In genomic region chr10:75408512-75408881, GRCh38 we compare ENCODE assay signal across 8 cellular contexts. TPM values are rescaled to one million over a fixed set of nuclear protein-coding genes. Genes with fewer than 3 reads are reported as not detected.
DNase-seq lines count a peak whose midpoint lies in the region; ATAC-seq and TF ChIP-seq lines count a peak whose summit lies in the region.

No MANE protein-coding gene starts in this region.

- no peaks in the 10 kb centered on the region for H3K9me3 Mint-ChIP-seq in endothelial cell (ENCODE audit: unreplicated experiment)

- peak overlapping the region; percentile 100 for H3K9ac ChIP-seq in neural cell (ENCODE audit: low read length)

- ATAC-seq in HG02759 (IDR thresholded peaks at IDR 0.05; ENCODE audit: unreplicated experiment): no peak
- no peak for ATAC-seq in GM21825 (IDR thresholded peaks at IDR 0.05; ENCODE audit: unreplicated experiment)

- H3K27ac Mint-ChIP-seq in endothelial cell (ENCODE audit: unreplicated experiment): no peak overlapping the region

- no peaks in the 10 kb centered on the region for H3K9me2 ChIP-seq in neural cell (ENCODE audit: insufficient read depth, low read length)

- no peaks in the 10 kb centered on the region for H3K36me3 Mint-ChIP-seq in endothelial cell (ENCODE audit: low read depth, unreplicated experiment)

- TF ChIP-seq RAD21 in neural cell (conservative IDR thresholded peaks at IDR 0.05): no peak

- H3K4me3 ChIP-seq in BE2C (ENCODE audit: low read depth, low read length) (peak overlapping the region; percentile 76), MG63 (peak overlapping the region; percentile 90), neural cell (ENCODE audit: low read length) (peak overlapping the region; percentile 94)

- H3K4me1 ChIP-seq in BE2C: no peaks in the 10 kb centered on the region; the same call in 1 of the 2 replicates

- peaks cover 62% of the 10 kb centered on the region for H3K79me2 ChIP-seq in neural cell (replicated peaks; ENCODE audit: insufficient read depth, low read length)

- no peak for DNase-seq in BE2C
- no peak for DNase-seq in MG63
- DNase-seq in endothelial cell (ENCODE audit: low spot score): no peak
- DNase-seq in activated CD8-positive, alpha-beta memory T cell treated with anti-CD3 and anti-CD28 coated beads, Interleukin-2, amount 50 U/mL, for 4 hours: no peak
- no peak for DNase-seq in NCI-H146 (lab: John Stamatoyannopoulos, UW)

- peak overlapping the region; percentile 90 for H3K4me2 ChIP-seq in neural cell (ENCODE audit: low read length)

- H3K36me3 ChIP-seq in BE2C: no peaks in the 10 kb centered on the region
- H3K36me3 ChIP-seq in MG63: no peaks in the 10 kb centered on the region
- H3K36me3 ChIP-seq in neural cell (ENCODE audit: insufficient read depth, low read length): no peaks in the 10 kb centered on the region

- no peaks in the 10 kb centered on the region for H3K9me3 ChIP-seq in BE2C
- H3K9me3 ChIP-seq in MG63: no peaks in the 10 kb centered on the region
- no peaks in the 10 kb centered on the region for H3K9me3 ChIP-seq in neural cell (ENCODE audit: low read length)

- no peaks in the 10 kb centered on the region for H3F3A ChIP-seq in neural cell (ENCODE audit: insufficient read depth, low read length, poor library complexity, severe bottlenecking)

- H3K27me3 ChIP-seq in BE2C: peaks cover 42% of the 10 kb centered on the region
- no peaks in the 10 kb centered on the region for H3K27me3 ChIP-seq in MG63
- peaks cover 68% of the 10 kb centered on the region for H3K27me3 ChIP-seq in neural cell (ENCODE audit: insufficient read depth, low read depth, low read length)

- H3K27ac ChIP-seq in neural cell (ENCODE audit: low read length): peak overlapping the region; percentile 71

- TF ChIP-seq CTCF in BE2C (IDR thresholded peaks at IDR 0.05; ENCODE audit: low read depth, low read length) (no peak), endothelial cell (IDR thresholded peaks at IDR 0.05; ENCODE audit: unreplicated experiment) (no peak), neural cell (IDR thresholded peaks at IDR 0.05; ENCODE audit: poor library complexity, severe bottlenecking) (no peak)

- no peak overlapping the region for H2AFZ ChIP-seq in neural cell (ENCODE audit: low read depth, low read length)

- H3K4me1 Mint-ChIP-seq in endothelial cell (ENCODE audit: unreplicated experiment): peaks cover 33% of the 10 kb centered on the region

- peaks cover 22% of the 10 kb centered on the region for H3K27me3 Mint-ChIP-seq in endothelial cell (ENCODE audit: unreplicated experiment)

- no peaks in the 10 kb centered on the region for H4K20me1 ChIP-seq in neural cell (ENCODE audit: insufficient read depth)

- TF ChIP-seq EP300 in neural cell (conservative IDR thresholded peaks at IDR 0.05; ENCODE audit: poor library complexity, severe bottlenecking): no peak

- peak overlapping the region; percentile 89 for H3K4me3 Mint-ChIP-seq in endothelial cell (ENCODE audit: unreplicated experiment)

TF ChIP-seq in neural cell, 6 proteins besides CTCF, POLR2A, EP300 and RAD21:
- TF ChIP-seq EZH2 (IDR thresholded peaks at IDR 0.05; ENCODE audit: borderline replicate concordance, insufficient read depth, low read length, poor library complexity, severe bottlenecking) (no peak), SMC3 (conservative IDR thresholded peaks at IDR 0.05; ENCODE audit: poor library complexity) (no peak), REST (IDR thresholded peaks at IDR 0.05; ENCODE audit: borderline replicate concordance) (no peak), POLR2AphosphoS5 (IDR thresholded peaks at IDR 0.05) (no peak), MXI1 (conservative IDR thresholded peaks at IDR 0.05; ENCODE audit: poor library complexity, severe bottlenecking) (no peak)

RNA-seq across cellular contexts. Expression of gene ZNF503, which starts 6.9 kb away (rescaled TPM):
- polyA plus RNA-seq in BE2C (2012; ENCODE audit: insufficient read depth, insufficient read length, low read depth): 21.6 TPM
- 6.2 and 8.8 TPM in 2 replicates for total RNA-seq in MG63 (2014; rRNA removed; shearing (Covaris generic); ENCODE audit: low replicate concordance)
- 8.9 TPM for total RNA-seq in endothelial cell (ENCODE audit: unreplicated experiment)
- 41.4 and 49.9 TPM in 2 replicates for polyA plus RNA-seq in neural cell
- polyA minus RNA-seq in neural cell: 89.5 and 107 TPM in 2 replicates

RNA-seq across cellular contexts. Expression of gene LRMDA, which starts 22.9 kb away (rescaled TPM):
- 1.4 TPM for polyA plus RNA-seq in BE2C (2012; ENCODE audit: insufficient read depth, insufficient read length, low read depth)
- total RNA-seq in MG63 (2014; rRNA removed; shearing (Covaris generic); ENCODE audit: low replicate concordance): 1.3 TPM in 1 of 2 replicates, not detected in the other
- total RNA-seq in endothelial cell (ENCODE audit: unreplicated experiment): 19.4 TPM
- 5.6 and 8.4 TPM in 2 replicates for polyA plus RNA-seq in neural cell
- 16.6 and 21.2 TPM in 2 replicates for polyA minus RNA-seq in neural cell
